8 cellular contexts compared by ENCODE assay signal in the genomic region with DNA sequence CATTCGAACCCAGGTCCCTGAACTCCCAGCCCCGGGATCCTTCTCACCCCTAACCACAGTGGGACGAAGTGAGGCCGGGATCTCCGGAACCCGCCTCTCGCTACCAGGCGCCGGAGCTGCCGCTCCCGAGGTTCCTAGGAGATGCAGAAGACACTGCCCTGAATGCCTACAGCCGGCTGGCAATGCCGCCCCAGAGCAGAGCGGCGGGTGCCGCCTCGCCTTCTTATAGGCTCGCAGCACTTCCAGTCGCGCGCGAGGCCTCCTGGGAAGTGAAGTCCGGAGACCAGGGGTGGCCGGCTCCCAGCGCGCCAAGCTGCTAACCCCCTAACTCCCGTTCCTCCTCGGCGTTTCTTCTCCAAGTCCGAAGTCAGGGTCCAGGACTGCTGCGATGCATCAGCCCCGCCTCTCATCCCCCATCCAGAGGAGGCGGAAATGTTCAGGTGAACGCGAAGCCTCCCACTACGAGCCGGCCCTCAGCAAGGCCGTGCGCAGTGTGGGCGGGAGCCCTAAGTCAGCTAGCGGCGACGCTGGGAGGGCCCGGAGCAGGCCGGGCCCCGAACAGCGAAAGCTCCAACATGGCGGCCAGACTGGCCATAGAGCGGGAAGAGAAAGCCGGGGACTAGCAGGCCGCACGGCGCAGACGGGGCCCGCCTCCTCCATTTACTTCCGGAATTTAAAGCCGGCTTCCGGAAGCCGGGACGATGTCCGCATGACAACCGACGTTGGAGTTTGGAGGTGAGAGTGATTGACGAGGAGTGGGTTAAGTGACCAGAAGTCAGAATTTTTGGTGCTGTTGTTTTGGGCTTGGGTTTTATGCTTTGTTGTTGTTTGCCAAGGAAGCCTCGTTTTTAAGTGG. TPM values are rescaled to one million over a fixed set of nuclear protein-coding genes. Genes with fewer than 3 reads are reported as not detected.
A peak's percentile ranks its signal among the peaks of the same experiment; 100 is the strongest.
DNase-seq lines count a peak whose midpoint lies in the region; ATAC-seq, FAIRE-seq and TF ChIP-seq lines count a peak whose summit lies in the region.

A gene with protein sequence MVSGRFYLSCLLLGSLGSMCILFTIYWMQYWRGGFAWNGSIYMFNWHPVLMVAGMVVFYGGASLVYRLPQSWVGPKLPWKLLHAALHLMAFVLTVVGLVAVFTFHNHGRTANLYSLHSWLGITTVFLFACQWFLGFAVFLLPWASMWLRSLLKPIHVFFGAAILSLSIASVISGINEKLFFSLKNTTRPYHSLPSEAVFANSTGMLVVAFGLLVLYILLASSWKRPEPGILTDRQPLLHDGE (minus strand): TSS at position 197 of the 856 bp plus-strand sequence. CDS start 5,169 bp downstream, outside the sequence.
Gene TMEM138, plus strand, starts transcription at position 689 of the 856 bp plus-strand sequence. CDS start 2,017 bp downstream, outside the sequence.

- H3K9me1 ChIP-seq in endothelial cell of umbilical vein (replicated peaks; ENCODE audit: control insufficient read depth, extremely low read depth, insufficient read depth, low read length), result no peaks in the 10 kb centered on the region

- H3F3A ChIP-seq in OCI-LY1 (ENCODE audit: insufficient read depth, low read length), result peaks cover 15% of the 10 kb centered on the region

- H3K27me3 ChIP-seq in Caco-2 (replicated peaks; ENCODE audit: control insufficient read depth, insufficient read depth, low read length), result no peaks in the 10 kb centered on the region
- no peaks in the 10 kb centered on the region for H3K27me3 ChIP-seq in HUES48 (ENCODE audit: control insufficient read depth, insufficient read depth, low read length)
- H3K27me3 ChIP-seq in OCI-LY1 (ENCODE audit: insufficient read depth, low read length), result no peaks in the 10 kb centered on the region
- H3K27me3 ChIP-seq in endothelial cell of umbilical vein (ENCODE audit: control insufficient read depth in 2 of 2, insufficient read depth in 2 of 2, low read length in 2 of 2), result no peaks in the 10 kb centered on the region

- dilution Hi-C loops in endothelial cell of umbilical vein (cut with MboI; ENCODE audit: extremely low pct_ligation_motif_present, low sequenced_read_pairs), result no loop called here

- H3K4me3 ChIP-seq in Caco-2 (ENCODE audit: low read depth, low read length) (peak within 1 kb of the TSS; percentile 72), HUES48 (ENCODE audit: low read depth, low read length) (peak within 1 kb of the TSS; percentile 99), OCI-LY1 (ENCODE audit: low read depth, low read length, poor library complexity, severe bottlenecking) (peak within 1 kb of the TSS; percentile 92), endothelial cell of umbilical vein (replicated peaks in 1 of 3; ENCODE audit: insufficient read depth in 1 of 3, low read depth in 1 of 3, low read length in 3 of 3) (peak within 1 kb of the TSS; percentile 53 to 83 (median 76))

- TF ChIP-seq CTCF in Caco-2 (IDR thresholded peaks at IDR 0.05; ENCODE audit: insufficient read depth in 1 of 2, low read depth in 1 of 2, low read length in 1 of 2, severe bottlenecking in 1 of 2, unreplicated experiment in 1 of 2), result no peak
- no peak for TF ChIP-seq CTCF in OCI-LY1 (IDR thresholded peaks at IDR 0.05; ENCODE audit: low read length)
- no peak for TF ChIP-seq CTCF in endothelial cell of umbilical vein (IDR thresholded peaks at IDR 0.05; ENCODE audit: extremely low read depth in 1 of 2, insufficient read depth in 1 of 2, low read depth in 1 of 2, low read length in 2 of 2)

- H4K20me1 ChIP-seq in OCI-LY1 (ENCODE audit: insufficient read depth, low read length) (no peaks in the 10 kb centered on the region), endothelial cell of umbilical vein (replicated peaks; ENCODE audit: control insufficient read depth, extremely low read depth, insufficient read depth, low read length) (no peaks in the 10 kb centered on the region)

- H3K27ac Mint-ChIP-seq in Caco-2 (ENCODE audit: unreplicated experiment), result peak within 1 kb of the TSS; percentile 93

- CTCF ChIA-PET in Caco-2 (lab: Charles Lee), result interaction anchor here (0.6 to 5.2 kb wide), 7 partner anchors 20 to 67 kb away, joined by 3 to 41 read pairs (median 6); partner anchors contain the start of genes CPSF7, SDHAF2 and TMEM216
- CTCF ChIA-PET in endothelial cell of umbilical vein (lab: Charles Lee), result interaction anchor here (0.9 to 10.8 kb wide), 8 partner anchors 9 to 63 kb away, joined by 3 to 89 read pairs (median 4); partner anchors contain the start of gene TMEM216

- peak within 1 kb of the TSS; percentile 87 for H3K4me3 Mint-ChIP-seq in Caco-2 (ENCODE audit: unreplicated experiment)

- H3K36me3 Mint-ChIP-seq in Caco-2 (ENCODE audit: insufficient read depth, unreplicated experiment), result peaks cover 51% of the 10 kb centered on the region

- no peaks in the 10 kb centered on the region for H3K9me2 ChIP-seq in OCI-LY1 (ENCODE audit: low read depth, low read length)

- 0 out of 2 replicates have a peak, but pooled peaks cover 3% of the 10 kb centered on the region for H3K4me1 ChIP-seq in Caco-2
- no peaks in the 10 kb centered on the region for H3K4me1 ChIP-seq in HUES48 (ENCODE audit: control insufficient read depth, insufficient read depth, low read length)
- peaks cover 46% of the 10 kb centered on the region for H3K4me1 ChIP-seq in OCI-LY1 (ENCODE audit: insufficient read depth, low read length, severe bottlenecking)
- H3K4me1 ChIP-seq in endothelial cell of umbilical vein (ENCODE audit: control insufficient read depth, extremely low read depth, insufficient read depth, low read length), result peaks cover 18% of the 10 kb centered on the region

- BruUV-seq in Caco-2 (replicated peaks; lab: Mats Ljungman, UMichigan) (no TSS peak), endothelial cell of umbilical vein (replicated peaks; lab: Mats Ljungman, UMichigan) (no TSS peak)

- FAIRE-seq in endothelial cell of umbilical vein (lab: Jason Lieb, UNC), result peak; percentile 90

- H2AFZ ChIP-seq in OCI-LY1 (ENCODE audit: low read length), result no peak within 1 kb of the TSS
- peak within 1 kb of the TSS; percentile 63 for H2AFZ ChIP-seq in endothelial cell of umbilical vein (ENCODE audit: low read depth, low read length)

- DNase-seq in Caco-2 (peak; percentile 94 to 96), endothelial cell of umbilical vein (ENCODE audit: low read depth, low spot score) (peak; percentile 94), middle frontal gyrus (ENCODE audit: extremely low spot score, low spot score) (peak; percentile 90)
- peak; percentile 94 for DNase-seq in activated CD8-positive, alpha-beta memory T cell treated with anti-CD3 and anti-CD28 coated beads, Interleukin-2, amount 50 U/mL, for 48 hours
- DNase-seq in stimulated activated CD8-positive, alpha-beta memory T cell treated with anti-CD3 and anti-CD28 coated beads, Interleukin-2, amount 100 ng/mL, for 48 hours (ENCODE audit: low read depth in 2 of 2), result peak; percentile 89 to 90

- POLR2A ChIA-PET in Caco-2 (lab: Charles Lee) (interaction anchor here (0.6 to 2.7 kb wide), 23 partner anchors 9 to 191 kb away, joined by 3 to 22 read pairs (median 5); partner anchors contain the start of genes CPSF7, DDB1, SDHAF2 and TKFC), endothelial cell of umbilical vein (lab: Charles Lee) (interaction anchor here (0.8 to 2.3 kb wide), 9 partner anchors 13 to 31 kb away, joined by 3 to 17 read pairs (median 4); partner anchors contain the start of genes DDB1 and TKFC)

- ATAC-seq in GM21381 (IDR thresholded peaks at IDR 0.05; ENCODE audit: unreplicated experiment), result peak; percentile 81

- no peaks in the 10 kb centered on the region for H3K9me3 Mint-ChIP-seq in Caco-2 (ENCODE audit: unreplicated experiment)

- H3K27ac ChIP-seq in HUES48 (ENCODE audit: low read depth, low read length), result peak within 1 kb of the TSS; percentile 100
- H3K27ac ChIP-seq in OCI-LY1 (ENCODE audit: low read depth, low read length, poor library complexity, severe bottlenecking), result peak within 1 kb of the TSS; percentile 99
- H3K27ac ChIP-seq in endothelial cell of umbilical vein (ENCODE audit: insufficient read depth, low read depth, low read length), result peak within 1 kb of the TSS; percentile 63

- peaks cover 3% of the 10 kb centered on the region; the same call in 1 of the 2 replicates for H3K36me3 ChIP-seq in Caco-2 (ENCODE audit: control insufficient read depth, insufficient read depth, low read length)
- peaks cover 29% of the 10 kb centered on the region for H3K36me3 ChIP-seq in HUES48 (ENCODE audit: control insufficient read depth, insufficient read depth, low read length)
- H3K36me3 ChIP-seq in OCI-LY1 (ENCODE audit: insufficient read depth, low read length), result peaks cover 40% of the 10 kb centered on the region
- H3K36me3 ChIP-seq in endothelial cell of umbilical vein (ENCODE audit: control insufficient read depth in 2 of 2, extremely low read depth in 1 of 2, insufficient read depth in 2 of 2, low read length in 2 of 2), result peaks cover 0 to 12% of the 10 kb centered on the region in 2 experiments

- H3K9me3 ChIP-seq in Caco-2, result no peaks in the 10 kb centered on the region
- H3K9me3 ChIP-seq in HUES48 (ENCODE audit: control insufficient read depth, insufficient read depth, low read length), result no peaks in the 10 kb centered on the region
- H3K9me3 ChIP-seq in OCI-LY1 (ENCODE audit: low read length), result no peaks in the 10 kb centered on the region
- no peaks in the 10 kb centered on the region for H3K9me3 ChIP-seq in endothelial cell of umbilical vein (replicated peaks; ENCODE audit: control insufficient read depth, insufficient read depth, low read length)

- peak within 1 kb of the TSS; percentile 99 for H3K9ac ChIP-seq in HUES48 (ENCODE audit: low read depth, low read length)
- peak within 1 kb of the TSS; percentile 96 for H3K9ac ChIP-seq in OCI-LY1 (ENCODE audit: low read length)
- H3K9ac ChIP-seq in endothelial cell of umbilical vein (replicated peaks; ENCODE audit: extremely low read depth, insufficient read depth, low read length), result peak within 1 kb of the TSS; percentile 86

- peak; percentile 97 for TF ChIP-seq POLR2A in endothelial cell of umbilical vein (IDR thresholded peaks at IDR 0.05; ENCODE audit: low read depth, low read length)

- no peaks in the 10 kb centered on the region for H3K4me1 Mint-ChIP-seq in Caco-2 (ENCODE audit: low read depth, unreplicated experiment)

- H3K79me2 ChIP-seq in OCI-LY1 (ENCODE audit: insufficient read depth, low read length) (peaks cover 30% of the 10 kb centered on the region), endothelial cell of umbilical vein (ENCODE audit: control insufficient read depth, insufficient read depth, low read length) (peaks cover 26% of the 10 kb centered on the region)

- H3K4me2 ChIP-seq in OCI-LY1 (ENCODE audit: low read length) (peak within 1 kb of the TSS; percentile 80), endothelial cell of umbilical vein (ENCODE audit: insufficient read depth, low read length) (peak within 1 kb of the TSS; percentile 84)

- intact Hi-C loops in Caco-2 (cut with micrococcal nuclease; ENCODE audit: unreplicated experiment) (loop anchor here (1.0 kb wide), 3 partner anchors 23 to 30 kb away; partner anchors contain the start of genes DDB1, TKFC and TMEM216), endothelial cell of umbilical vein (cut with micrococcal nuclease) (loop anchor here (1.0 to 2.0 kb wide), 3 partner anchors 14 to 67 kb away; partner anchors contain the start of genes CPSF7, DDB1 and TKFC)

- H3K27me3 Mint-ChIP-seq in Caco-2 (ENCODE audit: insufficient read depth, unreplicated experiment), result no peaks in the 10 kb centered on the region

RNA-seq across cellular contexts. Expression of the first gene that starts in this region (rescaled TPM):
- total RNA-seq in Caco-2 (2022) (33.6 and 34.9 TPM in 2 replicates), endothelial cell of umbilical vein (41.6 and 44.0 TPM in 2 replicates)
- polyA plus RNA-seq in endothelial cell of umbilical vein, result 102 and 103 TPM in 2 replicates
- 58.9 and 65.6 TPM in 2 replicates for polyA plus RNA-seq in endothelial cell of umbilical vein (2011; cell fraction: cytosol; rRNA removed)
- polyA plus RNA-seq in endothelial cell of umbilical vein (2011; cell fraction: nucleus; rRNA removed), result 62.1 and 63.9 TPM in 2 replicates
- 34.4 and 39.0 TPM in 2 replicates for polyA plus RNA-seq in endothelial cell of umbilical vein (2012)
- polyA minus RNA-seq in endothelial cell of umbilical vein, result 83.3 and 86.3 TPM in 2 replicates
- 33.6 TPM for polyA minus RNA-seq in endothelial cell of umbilical vein (2011; cell fraction: cytosol; rRNA and poly(A)+ RNA removed)
- 19.2 and 21.5 TPM in 2 replicates for polyA minus RNA-seq in endothelial cell of umbilical vein (2011; cell fraction: nucleus; rRNA and poly(A)+ RNA removed)

RNA-seq across cellular contexts. Expression of gene TMEM138, which starts in this region (rescaled TPM):
- total RNA-seq in Caco-2 (2022) (46.3 and 48.3 TPM in 2 replicates), endothelial cell of umbilical vein (37.9 and 43.6 TPM in 2 replicates)
- 60.0 and 85.1 TPM in 2 replicates for polyA plus RNA-seq in endothelial cell of umbilical vein
- 48.1 and 55.3 TPM in 2 replicates for polyA plus RNA-seq in endothelial cell of umbilical vein (2011; cell fraction: cytosol; rRNA removed)
- 109 and 119 TPM in 2 replicates for polyA plus RNA-seq in endothelial cell of umbilical vein (2011; cell fraction: nucleus; rRNA removed)
- polyA plus RNA-seq in endothelial cell of umbilical vein (2012), result 37.1 and 52.5 TPM in 2 replicates
- polyA minus RNA-seq in endothelial cell of umbilical vein, result 61.0 and 76.7 TPM in 2 replicates
- polyA minus RNA-seq in endothelial cell of umbilical vein (2011; cell fraction: cytosol; rRNA and poly(A)+ RNA removed), result 17.6 TPM
- 45.5 and 62.4 TPM in 2 replicates for polyA minus RNA-seq in endothelial cell of umbilical vein (2011; cell fraction: nucleus; rRNA and poly(A)+ RNA removed)

Comparison
In these comparisons a context has a peak if more than half of its experiments do, and no peak if none do; other contexts are left out.
1. Peak in every context shown above with its lines: DNase-seq, ATAC-seq, H3K4me3 ChIP-seq and H3K27ac ChIP-seq.